In genomic region chr1:28668191-28668955, GRCh38 we compare ENCODE assay signal across 8 cellular contexts. TPM values are rescaled to one million over a fixed set of nuclear protein-coding genes. Genes with fewer than 3 reads are reported as not detected.
A peak's percentile ranks its signal among the peaks of the same experiment; 100 is the strongest.
DNase-seq lines count a peak whose midpoint lies in the region; ATAC-seq and TF ChIP-seq lines count a peak whose summit lies in the region.

A gene with protein sequence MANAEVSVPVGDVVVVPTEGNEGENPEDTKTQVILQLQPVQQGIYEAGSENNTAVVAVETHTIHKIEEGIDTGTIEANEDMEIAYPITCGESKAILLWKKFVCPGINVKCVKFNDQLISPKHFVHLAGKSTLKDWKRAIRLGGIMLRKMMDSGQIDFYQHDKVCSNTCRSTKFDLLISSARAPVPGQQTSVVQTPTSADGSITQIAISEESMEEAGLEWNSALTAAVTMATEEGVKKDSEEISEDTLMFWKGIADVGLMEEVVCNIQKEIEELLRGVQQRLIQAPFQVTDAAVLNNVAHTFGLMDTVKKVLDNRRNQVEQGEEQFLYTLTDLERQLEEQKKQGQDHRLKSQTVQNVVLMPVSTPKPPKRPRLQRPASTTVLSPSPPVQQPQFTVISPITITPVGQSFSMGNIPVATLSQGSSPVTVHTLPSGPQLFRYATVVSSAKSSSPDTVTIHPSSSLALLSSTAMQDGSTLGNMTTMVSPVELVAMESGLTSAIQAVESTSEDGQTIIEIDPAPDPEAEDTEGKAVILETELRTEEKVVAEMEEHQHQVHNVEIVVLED (plus strand): TSS chr1:28668784. CDS start chr1:28683613, 14,829 bp downstream.

- peak within 1 kb of the TSS; percentile 97 to 100 (median 99) for H3K27ac ChIP-seq in upper lobe of left lung

- ATAC-seq in HG02798 (IDR thresholded peaks at IDR 0.05; ENCODE audit: poor library complexity, unreplicated experiment) (peak; percentile 83), left cardiac atrium (peak; percentile 88 to 92), upper lobe of left lung (ENCODE audit: low FRiP score in 2 of 2) (peak; percentile 89 to 93)

- H3K36me3 ChIP-seq in upper lobe of left lung, result no peaks in the 10 kb centered on the region

- no peaks in the 10 kb centered on the region for H3K9me3 ChIP-seq in upper lobe of left lung

- WGBS in upper lobe of left lung, 2 donors, result 2 to 7% methylated on average over 5 to 25 of the region's 57 CpGs

- peak within 1 kb of the TSS; percentile 98 for H3K27ac Mint-ChIP-seq in progenitor cell of endocrine pancreas

- TF ChIP-seq EP300 in upper lobe of left lung (IDR thresholded peaks at IDR 0.05), result no peak

- peaks cover 12% of the 10 kb centered on the region for H3K4me1 Mint-ChIP-seq in progenitor cell of endocrine pancreas (ENCODE audit: low read depth)

- peak in 1 of 4 donors; percentile 27 for TF ChIP-seq POLR2A in upper lobe of left lung (IDR thresholded peaks at IDR 0.05)

- DNase-seq in GM12865 (ENCODE audit: low read depth) (peak; percentile 94), NCI-H146 treated with DMSO at 0.1 percent for 48 hours (lab: John Stamatoyannopoulos, UW; ENCODE audit: unreplicated experiment) (peak; percentile 58), T-helper 2 cell (peak; percentile 66 to 94 (median 77)), amniotic stem cell (lab: John Stamatoyannopoulos, UW) (peak; percentile 75), left cardiac atrium (peak; percentile 90), progenitor cell of endocrine pancreas (ENCODE audit: low spot score, unreplicated experiment) (peak; percentile 77), upper lobe of left lung (peak; percentile 91 to 98)

- no peaks in the 10 kb centered on the region for H3K27me3 ChIP-seq in upper lobe of left lung

- H3K36me3 Mint-ChIP-seq in progenitor cell of endocrine pancreas (ENCODE audit: insufficient read depth), result no peaks in the 10 kb centered on the region

- peaks cover 2% of the 10 kb centered on the region for H3K27me3 Mint-ChIP-seq in progenitor cell of endocrine pancreas

- intact Hi-C loops in left cardiac atrium (cut with DNase I), result loop anchor here in 1 of 2 donors (2.0 to 5.0 kb wide), 2 partner anchors 20 to 509 kb away; partner anchors contain the start of gene RNU11

- TF ChIP-seq CTCF in GM12865 (IDR thresholded peaks at IDR 0.05; ENCODE audit: insufficient read depth, low read depth, low read length, missing control alignments) (no peak), progenitor cell of endocrine pancreas (IDR thresholded peaks at IDR 0.05; ENCODE audit: unreplicated experiment) (no peak), upper lobe of left lung (IDR thresholded peaks at IDR 0.05) (peak in 3 of 6 experiments; percentile 11 to 30 (median 20))

- H3K4me3 ChIP-seq in GM12865 (ENCODE audit: low read depth, low read length) (peak within 1 kb of the TSS; percentile 94), upper lobe of left lung (peak within 1 kb of the TSS; percentile 89 to 99 (median 97))

- H3K9me3 Mint-ChIP-seq in progenitor cell of endocrine pancreas (ENCODE audit: low read depth), result no peaks in the 10 kb centered on the region

- peak within 1 kb of the TSS; percentile 88 for H3K4me3 Mint-ChIP-seq in progenitor cell of endocrine pancreas (ENCODE audit: low read depth)

- H3K4me1 ChIP-seq in upper lobe of left lung, result peaks cover 11 to 25% (median 14%) of the 10 kb centered on the region in 4 donors

RNA-seq across cellular contexts. Expression of the gene that starts here (rescaled TPM):
- 1 to 10 TPM; 6.1 to 6.2 TPM for total RNA-seq in left cardiac atrium
- 18.5 and 18.8 TPM in 2 replicates for total RNA-seq in progenitor cell of endocrine pancreas
- 10 to 100 TPM in 4 of 6 donors, 1 to 10 TPM in 2; 7.3 to 14.3 (median 10.5) TPM for total RNA-seq in upper lobe of left lung

Comparison
In these comparisons a context has a peak if more than half of its experiments do, and no peak if none do; other contexts are left out.
1. Peak in every context shown above with its lines: DNase-seq, ATAC-seq, H3K4me3 ChIP-seq and H3K27ac ChIP-seq.